1 cellular context compared by ENCODE assay signal in the genomic region with DNA sequence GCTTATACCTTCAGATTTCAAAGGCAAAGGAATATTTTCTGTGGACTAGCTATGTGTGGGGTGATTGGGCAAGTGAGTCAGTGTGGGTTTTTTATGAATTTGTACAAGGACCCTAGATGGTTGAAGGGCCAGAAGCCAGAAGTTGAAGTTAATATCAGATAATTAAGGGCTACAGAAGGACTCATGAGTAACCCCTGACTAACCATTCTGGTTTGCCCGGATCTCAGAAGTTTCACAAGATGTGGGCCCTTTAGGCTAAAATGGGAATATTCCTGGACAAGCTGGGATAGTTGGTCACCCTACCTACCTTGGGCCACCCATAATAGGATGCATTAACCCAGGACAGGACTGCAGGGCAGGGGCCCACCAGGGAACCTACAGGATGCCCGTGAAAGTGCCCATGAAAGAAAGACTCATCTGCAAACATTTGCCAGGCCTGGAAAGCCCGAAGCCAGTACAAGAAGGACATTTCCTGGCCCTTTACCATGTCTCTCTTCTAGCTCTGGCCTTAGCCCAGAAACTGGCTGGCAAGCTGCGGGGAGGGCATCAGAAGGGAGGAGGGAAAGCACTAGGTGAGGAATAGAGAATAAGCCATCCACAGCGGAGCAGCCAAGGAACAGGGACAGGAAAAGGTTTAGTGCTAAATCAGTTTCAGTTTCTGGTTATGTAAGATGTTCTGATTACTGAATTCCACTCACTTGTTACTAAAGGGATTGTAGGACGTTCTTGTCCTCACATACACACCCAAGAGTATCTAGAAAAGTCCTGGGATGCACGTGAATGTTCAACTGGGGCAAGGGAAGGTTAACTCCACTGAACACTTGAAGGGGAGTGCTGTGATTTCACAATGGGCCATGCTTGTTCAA.
TF ChIP-seq lines count a peak whose summit lies in the region.

No MANE protein-coding gene starts in this region.

TF ChIP-seq in WTC11, 78 proteins besides CTCF, POLR2A, EP300 and RAD21 (continued from another document):
- TF ChIP-seq ZNF416 (CRISPR knock-in tag; IDR thresholded peaks at IDR 0.05), result no peak
- TF ChIP-seq, protein P1, sequence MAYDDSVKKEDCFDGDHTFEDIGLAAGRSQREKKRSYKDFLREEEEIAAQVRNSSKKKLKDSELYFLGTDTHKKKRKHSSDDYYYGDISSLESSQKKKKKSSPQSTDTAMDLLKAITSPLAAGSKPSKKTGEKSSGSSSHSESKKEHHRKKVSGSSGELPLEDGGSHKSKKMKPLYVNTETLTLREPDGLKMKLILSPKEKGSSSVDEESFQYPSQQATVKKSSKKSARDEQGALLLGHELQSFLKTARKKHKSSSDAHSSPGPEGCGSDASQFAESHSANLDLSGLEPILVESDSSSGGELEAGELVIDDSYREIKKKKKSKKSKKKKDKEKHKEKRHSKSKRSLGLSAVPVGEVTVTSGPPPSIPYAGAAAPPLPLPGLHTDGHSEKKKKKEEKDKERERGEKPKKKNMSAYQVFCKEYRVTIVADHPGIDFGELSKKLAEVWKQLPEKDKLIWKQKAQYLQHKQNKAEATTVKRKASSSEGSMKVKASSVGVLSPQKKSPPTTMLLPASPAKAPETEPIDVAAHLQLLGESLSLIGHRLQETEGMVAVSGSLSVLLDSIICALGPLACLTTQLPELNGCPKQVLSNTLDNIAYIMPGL (CRISPR knock-in tag; IDR thresholded peaks at IDR 0.05), result no peak
- TF ChIP-seq ZNF396 (CRISPR knock-in tag; IDR thresholded peaks at IDR 0.05; ENCODE audit: borderline replicate concordance), result no peak
- TF ChIP-seq SP1 (CRISPR knock-in tag; conservative IDR thresholded peaks at IDR 0.05), result no peak
TF ChIP-seq in WTC11: peak in this region for 0.
